ENCODE assay signal across 22 cellular contexts in genomic region chr19:37160153-37160552, GRCh38.
"Had no signal": no experiment of that assay in that cellular context is flagged by ENCODE, and none has a peak within 500 bp of the region (broad histone marks: within the 10 kb centered on the region; RNA-seq: fewer than 3 reads in every experiment).

No MANE protein-coding gene starts in this region.

- H3K4me1 Mint-ChIP-seq: immature natural killer cell, mesothelial cell of epicardium had no signal

- H3K9me3 ChIP-seq: colonic mucosa had no signal

- H3K4me3 ChIP-seq: colonic mucosa, esophagus muscularis mucosa, gastroesophageal sphincter, heart left ventricle, hepatocyte, left ventricle myocardium inferior, lower lobe of right lung had no signal

- H3K27ac ChIP-seq: colonic mucosa, esophagus muscularis mucosa, foreskin keratinocyte, gastroesophageal sphincter, heart left ventricle, hepatocyte, left ventricle myocardium inferior, lower lobe of right lung had no signal

- H3K27me3 Mint-ChIP-seq: dendritic cell treated with granulocyte-macrophage colony-stimulating factor and Interleukin-4, amounts not matched to agents 40 ng/mL and 50 ng/mL, for 4 days; effector memory CD8-positive, alpha-beta T cell; naive thymus-derived CD4-positive, alpha-beta T cell had no signal

- H3K27ac Mint-ChIP-seq: dendritic cell treated with granulocyte-macrophage colony-stimulating factor and Interleukin-4, amounts not matched to agents 40 ng/mL and 50 ng/mL, for 4 days; effector memory CD8-positive, alpha-beta T cell; immature natural killer cell; mesothelial cell of epicardium; naive thymus-derived CD4-positive, alpha-beta T cell had no signal

- H3K27me3 ChIP-seq: colonic mucosa, esophagus muscularis mucosa, foreskin keratinocyte, gastroesophageal sphincter, heart left ventricle, hepatocyte had no signal

- H3K4me1 ChIP-seq: colonic mucosa, esophagus muscularis mucosa, foreskin keratinocyte, gastroesophageal sphincter, heart left ventricle, left ventricle myocardium inferior, lower lobe of right lung had no signal

- DNase-seq: colonic mucosa; cortex of kidney; effector CD8-positive, alpha-beta T cell; effector memory CD8-positive, alpha-beta T cell; foreskin keratinocyte; heart left ventricle; hypothalamus; immature natural killer cell; islet precursor cell; kidney; kidney glomerular epithelial cell; left colon; left ventricle myocardium inferior; lower lobe of right lung; mesenchymal stem cell; naive thymus-derived CD4-positive, alpha-beta T cell had no signal

- H3K4me3 Mint-ChIP-seq: dendritic cell treated with granulocyte-macrophage colony-stimulating factor and Interleukin-4, amounts not matched to agents 40 ng/mL and 50 ng/mL, for 4 days; effector memory CD8-positive, alpha-beta T cell; immature natural killer cell; mesothelial cell of epicardium; naive thymus-derived CD4-positive, alpha-beta T cell had no signal

- H3K36me3 ChIP-seq: colonic mucosa had no signal

- ATAC-seq: effector memory CD8-positive, alpha-beta T cell; foreskin keratinocyte; gastroesophageal sphincter; heart left ventricle; left colon; left lobe of liver; lower lobe of right lung; naive thymus-derived CD4-positive, alpha-beta T cell had no signal
